ENCODE assay signal across 1 cellular context in genomic region chr17:56977673-56978395, GRCh38.
TF ChIP-seq lines count a peak whose summit lies in the region.

A gene with protein sequence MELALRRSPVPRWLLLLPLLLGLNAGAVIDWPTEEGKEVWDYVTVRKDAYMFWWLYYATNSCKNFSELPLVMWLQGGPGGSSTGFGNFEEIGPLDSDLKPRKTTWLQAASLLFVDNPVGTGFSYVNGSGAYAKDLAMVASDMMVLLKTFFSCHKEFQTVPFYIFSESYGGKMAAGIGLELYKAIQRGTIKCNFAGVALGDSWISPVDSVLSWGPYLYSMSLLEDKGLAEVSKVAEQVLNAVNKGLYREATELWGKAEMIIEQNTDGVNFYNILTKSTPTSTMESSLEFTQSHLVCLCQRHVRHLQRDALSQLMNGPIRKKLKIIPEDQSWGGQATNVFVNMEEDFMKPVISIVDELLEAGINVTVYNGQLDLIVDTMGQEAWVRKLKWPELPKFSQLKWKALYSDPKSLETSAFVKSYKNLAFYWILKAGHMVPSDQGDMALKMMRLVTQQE (plus strand): TSS chr17:56978131. CDS start chr17:56978160, 29 bp downstream.

TF ChIP-seq in HEK293, 187 proteins besides CTCF, POLR2A, EP300 and RAD21 (continued from another document):
- TF ChIP-seq, protein P1, sequence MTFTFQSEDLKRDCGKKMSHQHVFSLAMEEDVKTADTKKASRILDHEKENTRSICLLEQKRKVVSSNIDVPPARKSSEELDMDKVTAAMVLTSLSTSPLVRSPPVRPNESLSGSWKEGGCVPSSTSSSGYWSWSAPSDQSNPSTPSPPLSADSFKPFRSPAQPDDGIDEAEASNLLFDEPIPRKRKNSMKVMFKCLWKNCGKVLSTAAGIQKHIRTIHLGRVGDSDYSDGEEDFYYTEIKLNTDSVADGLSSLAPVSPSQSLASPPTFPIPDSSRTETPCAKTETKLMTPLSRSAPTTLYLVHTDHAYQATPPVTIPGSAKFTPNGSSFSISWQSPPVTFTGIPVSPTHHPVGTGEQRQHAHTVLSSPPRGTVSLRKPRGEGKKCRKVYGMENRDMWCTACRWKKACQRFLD (tag by site-specific recombination; IDR thresholded peaks at IDR 0.05), result no peak
- TF ChIP-seq ZNF2 (tag by site-specific recombination; IDR thresholded peaks at IDR 0.05) (0 out of 2 replicates have a peak, but pooled peaks have one; percentile 53), SCRT1 (tag by site-specific recombination; IDR thresholded peaks at IDR 0.05; ENCODE audit: borderline replicate concordance) (peak; percentile 63; the same call in 1 of the 2 replicates), ZXDB (tag by site-specific recombination; IDR thresholded peaks at IDR 0.05) (peak; percentile 62), ZNF335 (tag by site-specific recombination; conservative IDR thresholded peaks at IDR 0.05) (peak; percentile 94), ZNF549 (tag by site-specific recombination; IDR thresholded peaks at IDR 0.05) (no peak), ZBTB26 (tag by site-specific recombination; optimal IDR thresholded peaks at IDR 0.05) (peak; percentile 24), KLF9 (tag by site-specific recombination; IDR thresholded peaks at IDR 0.05; ENCODE audit: low read depth) (peak; percentile 54; the same call in 1 of the 2 replicates), OSR2 (tag by site-specific recombination; IDR thresholded peaks at IDR 0.05) (0 out of 2 replicates have a peak, but pooled peaks have one; percentile 13), SCRT2 (tag by site-specific recombination; IDR thresholded peaks at IDR 0.05) (peak; percentile 97), SP3 (tag by site-specific recombination; IDR thresholded peaks at IDR 0.05) (peak; percentile 84), ZBTB17 (tag by site-specific recombination; IDR thresholded peaks at IDR 0.05) (peak; percentile 43; the same call in 1 of the 2 replicates), ZNF561 (tag by site-specific recombination; IDR thresholded peaks at IDR 0.05; ENCODE audit: borderline replicate concordance) (0 out of 2 replicates have a peak, but pooled peaks have one; percentile 14), ZNF148 (tag by site-specific recombination; IDR thresholded peaks at IDR 0.05; ENCODE audit: borderline replicate concordance) (no peak), SP2 (tag by site-specific recombination; IDR thresholded peaks at IDR 0.05) (peak; percentile 61), ZBTB8A (tag by site-specific recombination; IDR thresholded peaks at IDR 0.05) (peak; percentile 45; the same call in 1 of the 2 replicates), HIC1 (tag by site-specific recombination; IDR thresholded peaks at IDR 0.05) (peak; percentile 37; the same call in 1 of the 2 replicates), KLF8 (tag by site-specific recombination; IDR thresholded peaks at IDR 0.05) (peak; percentile 84), ZNF366 (tag by site-specific recombination; conservative IDR thresholded peaks at IDR 0.05) (peak; percentile 80), ZNF600 (tag by site-specific recombination; IDR thresholded peaks at IDR 0.05) (peak; percentile 91)
- TF ChIP-seq, protein P2, sequence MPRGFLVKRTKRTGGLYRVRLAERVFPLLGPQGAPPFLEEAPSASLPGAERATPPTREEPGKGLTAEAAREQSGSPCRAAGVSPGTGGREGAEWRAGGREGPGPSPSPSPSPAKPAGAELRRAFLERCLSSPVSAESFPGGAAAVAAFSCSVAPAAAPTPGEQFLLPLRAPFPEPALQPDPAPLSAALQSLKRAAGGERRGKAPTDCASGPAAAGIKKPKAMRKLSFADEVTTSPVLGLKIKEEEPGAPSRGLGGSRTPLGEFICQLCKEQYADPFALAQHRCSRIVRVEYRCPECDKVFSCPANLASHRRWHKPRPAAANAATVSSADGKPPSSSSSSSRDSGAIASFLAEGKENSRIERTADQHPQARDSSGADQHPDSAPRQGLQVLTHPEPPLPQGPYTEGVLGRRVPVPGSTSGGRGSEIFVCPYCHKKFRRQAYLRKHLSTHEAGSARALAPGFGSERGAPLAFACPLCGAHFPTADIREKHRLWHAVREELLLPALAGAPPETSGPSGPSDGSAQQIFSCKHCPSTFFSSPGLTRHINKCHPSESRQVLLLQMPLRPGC (tag by site-specific recombination; IDR thresholded peaks at IDR 0.05), result no peak
